1 cellular context compared by ENCODE assay signal in the genomic region with DNA sequence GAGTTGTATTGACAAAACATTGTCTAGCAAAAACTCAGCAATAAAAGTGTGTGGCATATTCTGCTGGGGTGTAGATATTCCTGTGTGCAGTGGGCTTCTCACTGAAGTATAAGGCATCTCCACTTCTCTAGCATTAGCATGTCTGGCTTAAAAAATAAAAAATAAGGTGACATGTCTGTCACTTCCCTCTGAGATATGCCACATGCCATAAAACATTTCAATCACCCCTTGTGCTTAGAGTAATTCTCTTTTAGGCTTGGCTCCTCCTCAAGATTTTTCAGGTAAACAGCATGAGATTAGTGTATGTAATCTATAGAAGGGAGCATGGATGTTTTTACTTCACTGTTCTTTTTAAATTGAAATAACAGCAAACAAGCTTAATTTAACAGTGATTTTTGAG.
TF ChIP-seq lines count a peak whose summit lies in the region.

No MANE protein-coding gene starts in this region.

TF ChIP-seq in IMR-90, 13 proteins besides CTCF, POLR2A, EP300 and RAD21 (continued from another document):
- TF ChIP-seq, protein P1, sequence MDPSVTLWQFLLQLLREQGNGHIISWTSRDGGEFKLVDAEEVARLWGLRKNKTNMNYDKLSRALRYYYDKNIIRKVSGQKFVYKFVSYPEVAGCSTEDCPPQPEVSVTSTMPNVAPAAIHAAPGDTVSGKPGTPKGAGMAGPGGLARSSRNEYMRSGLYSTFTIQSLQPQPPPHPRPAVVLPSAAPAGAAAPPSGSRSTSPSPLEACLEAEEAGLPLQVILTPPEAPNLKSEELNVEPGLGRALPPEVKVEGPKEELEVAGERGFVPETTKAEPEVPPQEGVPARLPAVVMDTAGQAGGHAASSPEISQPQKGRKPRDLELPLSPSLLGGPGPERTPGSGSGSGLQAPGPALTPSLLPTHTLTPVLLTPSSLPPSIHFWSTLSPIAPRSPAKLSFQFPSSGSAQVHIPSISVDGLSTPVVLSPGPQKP (IDR thresholded peaks at IDR 0.05; ENCODE audit: borderline replicate concordance, low read depth, low read length): no peak
- TF ChIP-seq RFX5 (IDR thresholded peaks at IDR 0.05; ENCODE audit: low read depth, low read length) (no peak), MAZ (IDR thresholded peaks at IDR 0.05; ENCODE audit: borderline replicate concordance, low read depth, low read length) (no peak), NFE2L2 (IDR thresholded peaks at IDR 0.05; ENCODE audit: low read depth, low read length) (no peak), CHD1 (IDR thresholded peaks at IDR 0.05; ENCODE audit: low read depth, low read length) (no peak), RCOR1 (IDR thresholded peaks at IDR 0.05; ENCODE audit: insufficient replicate concordance, low read length) (no peak), SMC3 (IDR thresholded peaks at IDR 0.05; ENCODE audit: low read depth, low read length) (no peak), CEBPB (IDR thresholded peaks at IDR 0.05; ENCODE audit: low read depth, low read length) (no peak), MXI1 (IDR thresholded peaks at IDR 0.05; ENCODE audit: borderline replicate concordance, low read depth, low read length) (no peak), MAFK (IDR thresholded peaks at IDR 0.05; ENCODE audit: low read depth, low read length) (no peak), FOS (IDR thresholded peaks at IDR 0.05; ENCODE audit: low read depth, low read length) (no peak)
- TF ChIP-seq, protein P2, sequence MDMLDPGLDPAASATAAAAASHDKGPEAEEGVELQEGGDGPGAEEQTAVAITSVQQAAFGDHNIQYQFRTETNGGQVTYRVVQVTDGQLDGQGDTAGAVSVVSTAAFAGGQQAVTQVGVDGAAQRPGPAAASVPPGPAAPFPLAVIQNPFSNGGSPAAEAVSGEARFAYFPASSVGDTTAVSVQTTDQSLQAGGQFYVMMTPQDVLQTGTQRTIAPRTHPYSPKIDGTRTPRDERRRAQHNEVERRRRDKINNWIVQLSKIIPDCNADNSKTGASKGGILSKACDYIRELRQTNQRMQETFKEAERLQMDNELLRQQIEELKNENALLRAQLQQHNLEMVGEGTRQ (IDR thresholded peaks at IDR 0.05; ENCODE audit: low read depth, low read length): no peak
